In the genomic region with DNA sequence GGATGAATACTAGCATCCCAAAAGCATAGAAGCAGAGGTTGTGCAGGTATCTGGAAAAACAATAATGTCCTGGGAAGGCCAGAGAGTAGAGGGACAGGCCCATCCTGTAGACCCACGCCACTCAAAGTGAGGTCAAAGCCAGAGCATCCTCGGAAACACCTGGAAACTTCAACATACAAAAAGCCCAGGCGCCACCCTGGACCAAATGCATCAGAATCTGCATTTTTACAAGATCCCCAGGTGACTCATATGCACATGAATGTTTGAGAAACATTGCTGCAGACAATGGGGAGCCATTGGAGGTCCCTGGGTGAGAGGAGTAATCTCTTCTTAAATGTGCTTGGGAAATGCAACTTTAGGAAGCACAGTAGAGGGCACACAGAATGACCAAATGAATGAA, we compare ENCODE assay signal across 16 cellular contexts.
"Had no signal": no experiment of that assay in that cellular context is flagged by ENCODE, and none has a peak within 500 bp of the region (broad histone marks: within the 10 kb centered on the region; RNA-seq: fewer than 3 reads in every experiment).

No MANE protein-coding gene starts in this region.

- H3K4me3 Mint-ChIP-seq: central memory CD8-positive, alpha-beta T cell; mesothelial cell of epicardium; stimulated activated naive CD8-positive, alpha-beta T cell treated with anti-CD3 and anti-CD28 coated beads, Interleukin-15, amount 100 ng/mL, for 72 hours; type B pancreatic cell had no signal

- H3K9me3 ChIP-seq: pancreas, sigmoid colon had no signal

- H3K4me3 ChIP-seq: pancreas, sigmoid colon had no signal

- H3K36me3 ChIP-seq: brain microvascular endothelial cell, pancreas, sigmoid colon had no signal

- H3K36me3 Mint-ChIP-seq: mesothelial cell of epicardium, type B pancreatic cell had no signal

- H3K27me3 ChIP-seq: brain microvascular endothelial cell, pancreas, sigmoid colon had no signal

- H3K4me1 Mint-ChIP-seq: central memory CD8-positive, alpha-beta T cell; stimulated activated naive CD8-positive, alpha-beta T cell treated with anti-CD3 and anti-CD28 coated beads, Interleukin-15, amount 100 ng/mL, for 72 hours had no signal

- DNase-seq: activated CD4-positive, alpha-beta T cell treated with anti-CD3 and anti-CD28 coated beads, Interleukin-2, amount 50 U/mL, for 4 hours; activated CD4-positive, CD25-positive, alpha-beta regulatory T cell treated with anti-CD3 and anti-CD28 coated beads, Interleukin-2, amount 50 U/mL, for 72 hours; activated naive CD4-positive, alpha-beta T cell treated with Interleukin-2 at 50 U/mL for 16 hours; activated T-cell treated with anti-CD3 and anti-CD28 coated beads for 4 hours; anterior cingulate cortex; brain microvascular endothelial cell; cortex of kidney; effector CD4-positive, alpha-beta T cell; foreskin fibroblast; pancreas; sigmoid colon; stimulated activated CD4-positive, alpha-beta T cell treated with anti-CD3 and anti-CD28 coated beads, Interleukin-1b, Interleukin-23, amount 100 ng/mL, for 48 hours; stimulated activated naive CD8-positive, alpha-beta T cell treated with anti-CD3 and anti-CD28 coated beads, Interleukin-15, amount 100 ng/mL, for 72 hours had no signal

- H3K9me3 Mint-ChIP-seq: central memory CD8-positive, alpha-beta T cell; mesothelial cell of epicardium; stimulated activated naive CD8-positive, alpha-beta T cell treated with anti-CD3 and anti-CD28 coated beads, Interleukin-15, amount 100 ng/mL, for 72 hours; type B pancreatic cell had no signal

- H3K27ac ChIP-seq: brain microvascular endothelial cell, pancreas, sigmoid colon had no signal

- H3K27ac Mint-ChIP-seq: mesothelial cell of epicardium; stimulated activated naive CD8-positive, alpha-beta T cell treated with anti-CD3 and anti-CD28 coated beads, Interleukin-15, amount 100 ng/mL, for 72 hours; type B pancreatic cell had no signal

- H3K27me3 Mint-ChIP-seq: stimulated activated naive CD8-positive, alpha-beta T cell treated with anti-CD3 and anti-CD28 coated beads, Interleukin-15, amount 100 ng/mL, for 72 hours had no signal

- FAIRE-seq: pancreas had no signal

- ATAC-seq: pancreas; stimulated activated naive CD8-positive, alpha-beta T cell treated with anti-CD3 and anti-CD28 coated beads, Interleukin-15, amount 100 ng/mL, for 72 hours had no signal
